18 cellular contexts compared by ENCODE assay signal in genomic region chr6:139778113-139778512, GRCh38.
DNase-seq lines count a peak whose midpoint lies in the region; ATAC-seq and TF ChIP-seq lines count a peak whose summit lies in the region.
"Had no signal": no experiment of that assay in that cellular context is flagged by ENCODE, and none has a peak within 500 bp of the region (broad histone marks: within the 10 kb centered on the region; RNA-seq: fewer than 3 reads in every experiment).

No MANE protein-coding gene starts in this region.

- no CpG with 5 or more reads among the region's 4 CpGs for WGBS in neuronal stem cell (ENCODE audit: extremely low coverage in 2 of 2, insufficient read length in 2 of 2, insufficient replicate concordance in 1 of 2), 2 donors

- peaks cover 28% of the 10 kb centered on the region for H3K4me1 Mint-ChIP-seq in GM23338
- peaks cover 37% of the 10 kb centered on the region for H3K4me1 Mint-ChIP-seq in glutamatergic neuron (ENCODE audit: low read depth, unreplicated experiment)
- H3K4me1 Mint-ChIP-seq: activated CD4-positive, alpha-beta T cell treated with anti-CD3 and anti-CD28 coated beads for 36 hours; activated CD8-positive, alpha-beta memory T cell treated with anti-CD3 and anti-CD28 coated beads, Interleukin-2, amount 10 ng/mL, durations not matched to agents 7 days and 5 days; CD4-positive, alpha-beta memory T cell; IgD-negative memory B cell; naive thymus-derived CD8-positive, alpha-beta T cell had no signal

- H3K9ac ChIP-seq in neuronal stem cell (ENCODE audit: low read depth, low read length, poor library complexity): no peak overlapping the region

- no peaks in the 10 kb centered on the region for H4K20me1 ChIP-seq in GM23338 (replicated peaks; ENCODE audit: insufficient read depth)

- no peak overlapping the region for H2AK5ac ChIP-seq in neuronal stem cell (ENCODE audit: low read depth, low read length)

- no peaks in the 10 kb centered on the region for H3K79me2 ChIP-seq in GM23338 (replicated peaks; ENCODE audit: insufficient read depth)

- H3K4me3 ChIP-seq in GM23338 (no peak overlapping the region), neuronal stem cell (ENCODE audit: low read length in 2 of 2) (no peak overlapping the region)
- H3K4me3 ChIP-seq: right lobe of liver, upper lobe of left lung had no signal

- H4K91ac ChIP-seq in neuronal stem cell (ENCODE audit: low read depth, low read length, poor library complexity): no peak overlapping the region

- H3K18ac ChIP-seq in neuronal stem cell (ENCODE audit: low read length): peak overlapping the region; percentile 52

- TF ChIP-seq CTCF in GM23338 (conservative IDR thresholded peaks at IDR 0.05; ENCODE audit: low read depth in 2 of 2) (no peak), glutamatergic neuron (IDR thresholded peaks at IDR 0.05; ENCODE audit: partially characterized antibody, unreplicated experiment) (no peak)

- no peak overlapping the region; the same call in 1 of the 2 replicates for H3K27ac Mint-ChIP-seq in GM23338
- peak overlapping the region; percentile 92 for H3K27ac Mint-ChIP-seq in glutamatergic neuron (ENCODE audit: unreplicated experiment)
- H3K27ac Mint-ChIP-seq: activated CD4-positive, alpha-beta T cell treated with anti-CD3 and anti-CD28 coated beads for 36 hours; activated CD8-positive, alpha-beta memory T cell treated with anti-CD3 and anti-CD28 coated beads, Interleukin-2, amount 10 ng/mL, durations not matched to agents 7 days and 5 days; IgD-negative memory B cell; naive thymus-derived CD8-positive, alpha-beta T cell had no signal

- no peaks in the 10 kb centered on the region for H3K9me2 ChIP-seq in GM23338 (ENCODE audit: insufficient read depth)

- H3K14ac ChIP-seq in neuronal stem cell (ENCODE audit: low read length): no peak overlapping the region

- H3K27ac ChIP-seq in GM23338 (ENCODE audit: low read depth) (no peak overlapping the region), neuronal stem cell (replicated peaks; ENCODE audit: low read length) (peak overlapping the region; percentile 60)
- H3K27ac ChIP-seq: right lobe of liver, upper lobe of left lung had no signal

- H3K23ac ChIP-seq in neuronal stem cell (ENCODE audit: low read depth, low read length, poor library complexity): no peak overlapping the region

- H4K8ac ChIP-seq in neuronal stem cell (ENCODE audit: low read depth, low read length): no peak overlapping the region

- H3K27me3 Mint-ChIP-seq in GM23338 (ENCODE audit: insufficient read depth, low read depth, poor library complexity) (no peaks in the 10 kb centered on the region), glutamatergic neuron (ENCODE audit: unreplicated experiment) (peaks cover 10% of the 10 kb centered on the region)

- no peaks in the 10 kb centered on the region for H3K36me3 Mint-ChIP-seq in GM23338 (ENCODE audit: low read depth)
- H3K36me3 Mint-ChIP-seq in glutamatergic neuron (ENCODE audit: unreplicated experiment): no peaks in the 10 kb centered on the region
- H3K36me3 Mint-ChIP-seq: activated CD8-positive, alpha-beta memory T cell treated with anti-CD3 and anti-CD28 coated beads, Interleukin-2, amount 10 ng/mL, durations not matched to agents 7 days and 5 days; CD4-positive, alpha-beta memory T cell; naive thymus-derived CD8-positive, alpha-beta T cell had no signal

- H2AFZ ChIP-seq in GM23338 (peak overlapping the region; percentile 91), neuronal stem cell (ENCODE audit: low read length) (peak overlapping the region; percentile 53)

- DNase-seq in GM23338 (ENCODE audit: low spot score) (no peak), NCI-H82 (lab: John Stamatoyannopoulos, UW) (peak; percentile 72), glutamatergic neuron (no peak), neuronal stem cell (ENCODE audit: low spot score) (no peak)
- DNase-seq in activated CD8-positive, alpha-beta memory T cell treated with anti-CD3 and anti-CD28 coated beads, Interleukin-2, amount 50 U/mL, for 48 hours: no peak
- DNase-seq: activated CD4-positive, alpha-beta T cell treated with anti-CD3 and anti-CD28 coated beads for 36 hours; activated CD8-positive, alpha-beta memory T cell treated with anti-CD3 and anti-CD28 coated beads, Interleukin-2, amount 10 ng/mL, durations not matched to agents 7 days and 5 days; CD4-positive, alpha-beta memory T cell; DMS79 treated with DMSO at 0.1 percent for 48 hours; naive thymus-derived CD8-positive, alpha-beta T cell; NCI-H2029 treated with DMSO at 0.1 percent for 48 hours; right lobe of liver; stimulated activated naive CD4-positive, alpha-beta T cell treated with Interleukin-2 at 50 U/mL for 16 hours; upper lobe of left lung had no signal

- no peaks in the 10 kb centered on the region for H3K27me3 ChIP-seq in GM23338 (ENCODE audit: insufficient read depth)
- no peaks in the 10 kb centered on the region for H3K27me3 ChIP-seq in neuronal stem cell (ENCODE audit: control insufficient read depth in 3 of 3, insufficient read depth in 3 of 3, low read depth in 1 of 3, low read length in 3 of 3)
- H3K27me3 ChIP-seq: right lobe of liver, upper lobe of left lung had no signal

- H3K4me2 ChIP-seq in GM23338 (0 out of 2 replicates have a peak overlapping the region, but pooled peaks have one; percentile 42), neuronal stem cell (ENCODE audit: insufficient read depth, low read length, poor library complexity, severe bottlenecking) (no peak overlapping the region)

- H2BK5ac ChIP-seq in neuronal stem cell (ENCODE audit: low read length): no peak overlapping the region

- peaks cover 3% of the 10 kb centered on the region; the same call in 1 of the 3 replicates for H3K9me3 Mint-ChIP-seq in GM23338
- H3K9me3 Mint-ChIP-seq in glutamatergic neuron (ENCODE audit: unreplicated experiment): peaks cover 7% of the 10 kb centered on the region
- H3K9me3 Mint-ChIP-seq: CD4-positive, alpha-beta memory T cell; IgD-negative memory B cell; naive thymus-derived CD8-positive, alpha-beta T cell had no signal

- no peaks in the 10 kb centered on the region for H3K9me3 ChIP-seq in neuronal stem cell (replicated peaks in 1 of 2; ENCODE audit: control insufficient read depth in 2 of 2, insufficient read depth in 1 of 2, low read depth in 1 of 2, low read length in 2 of 2)
- H3K9me3 ChIP-seq: right lobe of liver, upper lobe of left lung had no signal

- no peak overlapping the region for H2BK12ac ChIP-seq in neuronal stem cell (ENCODE audit: low read length)

- ATAC-seq in GM23338 (no peak), GM18909 (IDR thresholded peaks at IDR 0.05; ENCODE audit: poor library complexity, unreplicated experiment) (no peak), GM21360 (IDR thresholded peaks at IDR 0.05; ENCODE audit: unreplicated experiment) (no peak), GM18861 (IDR thresholded peaks at IDR 0.05; ENCODE audit: unreplicated experiment) (no peak)
- ATAC-seq: activated CD4-positive, alpha-beta T cell treated with anti-CD3 and anti-CD28 coated beads for 36 hours; activated CD8-positive, alpha-beta memory T cell treated with anti-CD3 and anti-CD28 coated beads, Interleukin-2, amount 10 ng/mL, durations not matched to agents 7 days and 5 days; naive thymus-derived CD8-positive, alpha-beta T cell had no signal

- H3F3A ChIP-seq in GM23338 (replicated peaks; ENCODE audit: low read depth): no peaks in the 10 kb centered on the region

- peaks cover 17% of the 10 kb centered on the region for H3K4me1 ChIP-seq in GM23338 (ENCODE audit: insufficient read depth)
- H3K4me1 ChIP-seq in neuronal stem cell (ENCODE audit: control insufficient read depth in 2 of 2, insufficient read depth in 1 of 2, low read depth in 1 of 2, low read length in 2 of 2): peaks cover 22 to 33% of the 10 kb centered on the region in 2 donors
- H3K4me1 ChIP-seq: right lobe of liver, upper lobe of left lung had no signal

- no peak overlapping the region for H3K4ac ChIP-seq in neuronal stem cell (ENCODE audit: low read length)

- no peaks in the 10 kb centered on the region for H3K79me1 ChIP-seq in neuronal stem cell (ENCODE audit: low read depth, low read length)

- no peak overlapping the region for H2BK15ac ChIP-seq in neuronal stem cell (ENCODE audit: low read length)

- H3K36me3 ChIP-seq in GM23338 (ENCODE audit: insufficient read depth): no peaks in the 10 kb centered on the region
- H3K36me3 ChIP-seq in neuronal stem cell (replicated peaks in 1 of 2; ENCODE audit: control insufficient read depth in 2 of 2, insufficient read depth in 2 of 2, low read length in 2 of 2): no peaks in the 10 kb centered on the region
- H3K36me3 ChIP-seq: right lobe of liver, upper lobe of left lung had no signal

- H3K4me3 Mint-ChIP-seq in GM23338: no peak overlapping the region
- H3K4me3 Mint-ChIP-seq in glutamatergic neuron (ENCODE audit: unreplicated experiment): peak overlapping the region; percentile 74
- H3K4me3 Mint-ChIP-seq: activated CD4-positive, alpha-beta T cell treated with anti-CD3 and anti-CD28 coated beads for 36 hours; activated CD8-positive, alpha-beta memory T cell treated with anti-CD3 and anti-CD28 coated beads, Interleukin-2, amount 10 ng/mL, durations not matched to agents 7 days and 5 days; CD4-positive, alpha-beta memory T cell; IgD-negative memory B cell; naive thymus-derived CD8-positive, alpha-beta T cell had no signal

- no peak overlapping the region for H2BK120ac ChIP-seq in neuronal stem cell (ENCODE audit: low read depth, low read length)

TF ChIP-seq in GM23338, 12 proteins besides CTCF, POLR2A, EP300 and RAD21:
- TF ChIP-seq POLR2AphosphoS5 (IDR thresholded peaks at IDR 0.05; ENCODE audit: low read depth) (no peak), STAT1 (IDR thresholded peaks at IDR 0.05; ENCODE audit: unreplicated experiment) (no peak), CREB1 (CRISPR knock-in tag; IDR thresholded peaks at IDR 0.05; ENCODE audit: low read depth) (no peak), ETS1 (IDR thresholded peaks at IDR 0.05) (no peak)
TF ChIP-seq in GM23338: peak in this region for 0.
